14 cellular contexts compared by ENCODE assay signal in the genomic region with DNA sequence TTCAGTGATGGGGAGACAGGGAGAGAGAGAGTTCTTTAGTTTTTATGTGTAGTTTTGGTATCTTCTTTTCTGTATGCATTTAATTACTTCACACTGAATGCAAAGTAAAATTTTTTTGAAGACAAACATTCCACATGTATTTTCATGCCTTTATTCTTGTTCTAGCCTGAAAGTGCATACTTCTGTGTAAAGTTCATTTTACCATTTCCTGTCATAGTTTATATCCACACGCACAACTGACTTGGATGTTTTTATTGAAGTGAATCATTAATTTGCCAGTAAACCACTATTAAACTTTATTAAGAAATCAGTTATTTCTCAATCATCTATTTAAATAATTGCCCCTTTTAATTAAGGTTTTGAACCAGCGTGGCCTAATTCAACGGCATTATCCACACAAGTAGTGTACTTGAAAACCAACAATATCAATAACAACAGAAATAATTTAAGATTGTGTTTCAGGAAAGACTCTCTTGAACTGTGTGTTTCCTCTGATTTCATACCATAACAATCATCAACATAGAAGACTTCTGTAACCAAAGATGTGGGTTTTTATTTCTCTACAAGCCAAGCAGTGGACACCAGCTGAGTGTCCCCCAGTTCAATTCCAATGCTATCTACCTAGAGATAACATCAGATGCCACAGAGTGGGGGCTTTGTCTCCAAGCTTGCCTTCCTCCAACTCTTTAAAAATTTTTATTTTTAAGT.
"Had no signal": no experiment of that assay in that cellular context is flagged by ENCODE, and none has a peak within 500 bp of the region (broad histone marks: within the 10 kb centered on the region; RNA-seq: fewer than 3 reads in every experiment).

No MANE protein-coding gene starts in this region.

- H3K4me1 ChIP-seq: gastrocnemius medialis, right atrium auricular region, tibial nerve had no signal

- H3K9me3 Mint-ChIP-seq: activated CD4-positive, alpha-beta T cell treated with anti-CD3 and anti-CD28 coated beads, Interleukin-2, amount 10 ng/mL, durations not matched to agents 7 days and 5 days had no signal

- H3K27ac ChIP-seq: gastrocnemius medialis, right atrium auricular region, tibial nerve had no signal

- H3K4me3 Mint-ChIP-seq: activated CD4-positive, alpha-beta T cell treated with anti-CD3 and anti-CD28 coated beads, Interleukin-2, amount 10 ng/mL, durations not matched to agents 7 days and 5 days; activated naive CD4-positive, alpha-beta T cell treated with anti-CD3 and anti-CD28 coated beads for 36 hours; central memory CD8-positive, alpha-beta T cell; naive thymus-derived CD4-positive, alpha-beta T cell; stimulated activated memory B cell treated with anti-CD40 and anti-IgM and Interleukin-4, amounts not matched to agents 10 μg/mL and 1 μg/mL and 100 μg/mL, for 72 hours; T-helper 1 cell treated with Interleukin-12 subunit alpha and Interleukin-12 subunit beta and Interleukin-4 antibody, amounts not matched to agents 30 μg/mL and 1 μg/mL, for 36 hours had no signal

- H3K4me3 ChIP-seq: gastrocnemius medialis, lung, right atrium auricular region, tibial nerve had no signal

- H3K27me3 ChIP-seq: gastrocnemius medialis, right atrium auricular region, tibial nerve had no signal

- H3K36me3 ChIP-seq: gastrocnemius medialis, right atrium auricular region, tibial nerve had no signal

- H3K36me3 Mint-ChIP-seq: naive thymus-derived CD4-positive, alpha-beta T cell; stimulated activated memory B cell treated with anti-CD40 and anti-IgM and Interleukin-4, amounts not matched to agents 10 μg/mL and 1 μg/mL and 100 μg/mL, for 72 hours had no signal

- DNase-seq: activated CD4-positive, alpha-beta T cell treated with anti-CD3 and anti-CD28 coated beads, Interleukin-2, amount 10 ng/mL, durations not matched to agents 7 days and 5 days; activated CD4-positive, CD25-positive, alpha-beta regulatory T cell; activated CD8-positive, alpha-beta memory T cell treated with anti-CD3 and anti-CD28 coated beads for 24 hours; activated naive CD4-positive, alpha-beta T cell treated with anti-CD3 and anti-CD28 coated beads for 36 hours; gastrocnemius medialis; naive thymus-derived CD4-positive, alpha-beta T cell; posterior cingulate gyrus; stimulated activated CD4-positive, alpha-beta T cell treated with anti-CD3 and anti-CD28 coated beads, Interleukin-1b, Interleukin-23, amount 100 ng/mL, for 48 hours had no signal

- H3K27ac Mint-ChIP-seq: activated CD4-positive, alpha-beta T cell treated with anti-CD3 and anti-CD28 coated beads, Interleukin-2, amount 10 ng/mL, durations not matched to agents 7 days and 5 days; activated naive CD4-positive, alpha-beta T cell treated with anti-CD3 and anti-CD28 coated beads for 36 hours; naive thymus-derived CD4-positive, alpha-beta T cell; stimulated activated memory B cell treated with anti-CD40 and anti-IgM and Interleukin-4, amounts not matched to agents 10 μg/mL and 1 μg/mL and 100 μg/mL, for 72 hours; T-helper 1 cell treated with Interleukin-12 subunit alpha and Interleukin-12 subunit beta and Interleukin-4 antibody, amounts not matched to agents 30 μg/mL and 1 μg/mL, for 36 hours had no signal

- H3K9me3 ChIP-seq: gastrocnemius medialis had no signal

- H3K4me1 Mint-ChIP-seq: activated CD4-positive, alpha-beta T cell treated with anti-CD3 and anti-CD28 coated beads, Interleukin-2, amount 10 ng/mL, durations not matched to agents 7 days and 5 days; central memory CD8-positive, alpha-beta T cell; stimulated activated memory B cell treated with anti-CD40 and anti-IgM and Interleukin-4, amounts not matched to agents 10 μg/mL and 1 μg/mL and 100 μg/mL, for 72 hours had no signal

- H3K27me3 Mint-ChIP-seq: activated CD4-positive, alpha-beta T cell treated with anti-CD3 and anti-CD28 coated beads, Interleukin-2, amount 10 ng/mL, durations not matched to agents 7 days and 5 days; central memory CD8-positive, alpha-beta T cell; naive thymus-derived CD4-positive, alpha-beta T cell; stimulated activated memory B cell treated with anti-CD40 and anti-IgM and Interleukin-4, amounts not matched to agents 10 μg/mL and 1 μg/mL and 100 μg/mL, for 72 hours had no signal
